ENCODE assay signal across 17 cellular contexts in the genomic region with DNA sequence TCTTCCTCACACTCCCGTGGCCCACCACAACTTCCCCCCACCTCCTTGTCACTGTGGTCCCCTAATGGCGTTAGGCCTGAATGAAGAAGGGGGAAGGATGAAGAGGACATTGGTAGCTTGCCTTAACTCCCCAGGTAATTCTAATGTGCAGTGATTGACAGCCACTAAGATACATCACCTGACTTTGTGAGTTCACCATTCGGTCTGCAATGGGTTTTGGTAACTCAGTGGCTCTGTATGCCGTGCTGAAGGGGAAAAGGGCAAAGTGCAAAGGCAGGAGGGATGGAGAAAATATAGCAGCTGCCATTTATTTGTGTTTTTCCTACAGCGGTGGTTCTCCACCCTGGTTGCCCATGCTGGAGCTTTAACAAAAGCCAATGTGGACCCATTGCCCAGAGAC. TPM values are rescaled to one million over a fixed set of nuclear protein-coding genes. Genes with fewer than 3 reads are reported as not detected.
DNase-seq lines count a peak whose midpoint lies in the region; ATAC-seq, FAIRE-seq and TF ChIP-seq lines count a peak whose summit lies in the region.
"Had no signal": no experiment of that assay in that cellular context is flagged by ENCODE, and none has a peak within 500 bp of the region (broad histone marks: within the 10 kb centered on the region; RNA-seq: fewer than 3 reads in every experiment).

No MANE protein-coding gene starts in this region.

- no peaks in the 10 kb centered on the region for H3K4me1 Mint-ChIP-seq in Calu3 (ENCODE audit: low read depth, unreplicated experiment)
- H3K4me1 Mint-ChIP-seq in activated T-cell treated with anti-CD3 and anti-CD28 coated beads, Interleukin-2, amount 50 U/mL, for 24 hours (ENCODE audit: low read depth), result peaks cover 5% of the 10 kb centered on the region

- no peak overlapping the region for H3K56ac ChIP-seq in H1 (replicated peaks; ENCODE audit: insufficient read length, low read depth, low read length)

- CTCF ChIA-PET in Calu3 (lab: Charles Lee), result no interaction called here
- CTCF ChIA-PET in H1 (lab: Charles Lee; ENCODE audit: partially characterized antibody), result interaction anchor here (0.6 to 1.3 kb wide), 3 partner anchors 12 to 85 kb away, joined by 3 read pairs; no protein-coding TSS in a partner anchor

- H3K9me3 ChIP-seq in Karpas-422 (ENCODE audit: low read length) (no peaks in the 10 kb centered on the region), H1 (ENCODE audit: insufficient read depth in 2 of 2, low read depth in 1 of 2, low read length in 1 of 2) (no peaks in the 10 kb centered on the region), lower lobe of right lung (no peaks in the 10 kb centered on the region)
- H3K9me3 ChIP-seq: BLaER1, Caco-2 had no signal

- no peak overlapping the region for H3K23ac ChIP-seq in H1 (ENCODE audit: insufficient read length)

- DNase-seq in Calu3 (no peak), Karpas-422 (peak; percentile 32), H1 (ENCODE audit: low read depth in 1 of 2, low spot score in 2 of 2) (no peak), lower lobe of right lung (no peak), GM20000 (ENCODE audit: low spot score) (no peak), ecto neural progenitor cell (ENCODE audit: low spot score) (no peak)
- DNase-seq in activated T-cell treated with anti-CD3 and anti-CD28 coated beads, Interleukin-2, amount 50 U/mL, for 24 hours, result no peak
- DNase-seq: 8988T; AML-193; CD8-positive, alpha-beta memory T cell; DMS 273 treated with DMSO at 0.1 percent for 48 hours had no signal

- H3K4me1 ChIP-seq in Karpas-422 (ENCODE audit: low read length) (no peaks in the 10 kb centered on the region), H1 (replicated peaks in 1 of 4; ENCODE audit: control insufficient read depth in 3 of 4, insufficient read depth in 4 of 4, low read length in 3 of 4) (peaks cover 0 to 5% (median 0%) of the 10 kb centered on the region in 4 experiments; a peak in 1 of 7 replicates), lower lobe of right lung (peaks cover 26% of the 10 kb centered on the region)
- H3K4me1 ChIP-seq: BLaER1, Caco-2 had no signal

- TF ChIP-seq POLR2A in H1 (IDR thresholded peaks at IDR 0.05; ENCODE audit: control extremely low read depth in 1 of 2, low read depth in 2 of 2, low read length in 2 of 2), result no peak

- no peaks in the 10 kb centered on the region for H3K23me2 ChIP-seq in H1 (ENCODE audit: low read depth, low read length)

- H3K79me2 ChIP-seq in Karpas-422 (ENCODE audit: low read length) (no peaks in the 10 kb centered on the region), H1 (ENCODE audit: control insufficient read depth in 1 of 2, insufficient read depth in 2 of 2, low read length in 2 of 2) (no peaks in the 10 kb centered on the region)

- H2BK5ac ChIP-seq in H1 (ENCODE audit: low read depth, low read length), result no peak overlapping the region

- H4K20me1 ChIP-seq in Karpas-422 (ENCODE audit: insufficient read depth, low read depth, low read length) (no peaks in the 10 kb centered on the region), H1 (replicated peaks in 1 of 2; ENCODE audit: control insufficient read depth in 1 of 2, insufficient read depth in 2 of 2, low read length in 2 of 2) (no peaks in the 10 kb centered on the region)
- H4K20me1 ChIP-seq: BLaER1 had no signal

- H2BK15ac ChIP-seq in H1 (ENCODE audit: low read length), result no peak overlapping the region

- H3K14ac ChIP-seq in H1 (ENCODE audit: insufficient read length), result no peak overlapping the region

- H3K27me3 ChIP-seq in Karpas-422 (ENCODE audit: low read length), result no peaks in the 10 kb centered on the region
- no peaks in the 10 kb centered on the region for H3K27me3 ChIP-seq in H1 (replicated peaks in 1 of 4; ENCODE audit: control insufficient read depth in 3 of 4, extremely low read depth in 1 of 4, insufficient read depth in 3 of 4, low read length in 3 of 4)
- H3K27me3 ChIP-seq in lower lobe of right lung (ENCODE audit: low read depth), result no peaks in the 10 kb centered on the region
- H3K27me3 ChIP-seq: BLaER1 had no signal

- H3K36me3 ChIP-seq in Karpas-422 (ENCODE audit: insufficient read depth, low read length) (no peaks in the 10 kb centered on the region), H1 (ENCODE audit: control insufficient read depth in 2 of 4, insufficient read depth in 4 of 4, low read length in 3 of 4) (no peaks in the 10 kb centered on the region; a peak in 1 of 8 replicates), lower lobe of right lung (no peaks in the 10 kb centered on the region)

- H3K4me2 ChIP-seq in Karpas-422 (ENCODE audit: low read depth, low read length, poor library complexity, severe bottlenecking) (no peak overlapping the region), H1 (ENCODE audit: insufficient read depth in 1 of 2, low read depth in 2 of 2, low read length in 2 of 2) (no peak overlapping the region)
- H3K4me2 ChIP-seq: BLaER1 had no signal

- WGBS in H1 (ENCODE audit: extremely low coverage in 1 of 2, insufficient coverage in 1 of 2, insufficient read length in 1 of 2, insufficient replicate concordance in 2 of 2, low coverage in 1 of 2, low lambda C conversion rate in 2 of 2, missing lambda C conversion rate in 1 of 2), 2 experiments, result 86% methylated on average over 5 of the region's 5 CpGs; no CpG with 5 or more reads in 1 of the 2 experiments

- H3K27ac ChIP-seq in Karpas-422 (ENCODE audit: low read length) (no peak overlapping the region), H1 (ENCODE audit: low read depth, low read length) (no peak overlapping the region), lower lobe of right lung (peak overlapping the region; percentile 24)
- H3K27ac ChIP-seq: BLaER1, HL-60 had no signal

- H4K8ac ChIP-seq in H1 (ENCODE audit: extremely low read depth, insufficient read depth, low read length), result no peak overlapping the region

- H3K4me3 Mint-ChIP-seq in Calu3 (ENCODE audit: low read depth, unreplicated experiment), result no peak overlapping the region
- H3K4me3 Mint-ChIP-seq in activated T-cell treated with anti-CD3 and anti-CD28 coated beads, Interleukin-2, amount 50 U/mL, for 24 hours, result no peak overlapping the region
- H3K4me3 Mint-ChIP-seq: CD8-positive, alpha-beta memory T cell had no signal

- no peak overlapping the region for H2BK20ac ChIP-seq in H1 (ENCODE audit: low read length)

- no peak overlapping the region for H2BK120ac ChIP-seq in H1 (replicated peaks; ENCODE audit: low read depth, low read length)

- TF ChIP-seq CTCF in Calu3 (IDR thresholded peaks at IDR 0.05; ENCODE audit: unreplicated experiment), result no peak
- no peak for TF ChIP-seq CTCF in H1 (IDR thresholded peaks at IDR 0.05; ENCODE audit: control extremely low read depth in 1 of 3, insufficient read depth in 1 of 3, low read depth in 1 of 3, low read length in 3 of 3)
- TF ChIP-seq CTCF in lower lobe of right lung (IDR thresholded peaks at IDR 0.05), result no peak
- no peak for TF ChIP-seq CTCF in GM20000 (IDR thresholded peaks at IDR 0.05; ENCODE audit: extremely low read depth, missing control alignments)

- no peak for TF ChIP-seq EP300 in H1 (IDR thresholded peaks at IDR 0.05; ENCODE audit: borderline replicate concordance in 1 of 2, low read depth in 2 of 2, low read length in 2 of 2)

- POLR2A ChIA-PET in H1 (lab: Charles Lee; ENCODE audit: partially characterized antibody), result interaction anchor here (0.9 kb wide), 1 partner anchor 114 kb away, joined by 3 read pairs; no protein-coding TSS in a partner anchor

- no peak overlapping the region for H4K5ac ChIP-seq in H1 (ENCODE audit: insufficient read length, low read depth, low read length)

- intact Hi-C loops in Calu3 (cut with micrococcal nuclease; ENCODE audit: unreplicated experiment) (loop anchor here (10.0 kb wide), 1 partner anchor 276 kb away; no protein-coding TSS in a partner anchor), lower lobe of right lung (cut with DNase I) (no loop called here)

- no peak overlapping the region for H2BK12ac ChIP-seq in H1 (ENCODE audit: low read depth, low read length)

- no peak for TF ChIP-seq RAD21 in H1 (IDR thresholded peaks at IDR 0.05 in 1 of 2, conservative IDR thresholded peaks at IDR 0.05 in 1 of 2; ENCODE audit: low read depth in 2 of 2, low read length in 2 of 2)

- H2AK5ac ChIP-seq in H1 (ENCODE audit: low read depth, low read length), result no peak overlapping the region; the same call in 1 of the 2 replicates

- H3K27ac Mint-ChIP-seq in Calu3 (ENCODE audit: unreplicated experiment), result peak overlapping the region; percentile 17
- H3K27ac Mint-ChIP-seq in activated T-cell treated with anti-CD3 and anti-CD28 coated beads, Interleukin-2, amount 50 U/mL, for 24 hours, result no peak overlapping the region

- no peak overlapping the region for H3K4ac ChIP-seq in H1 (replicated peaks; ENCODE audit: insufficient read length, low read depth, low read length)

- peaks cover 14% of the 10 kb centered on the region for H3K36me3 Mint-ChIP-seq in Calu3 (ENCODE audit: insufficient read depth, unreplicated experiment)
- peaks cover 16% of the 10 kb centered on the region for H3K36me3 Mint-ChIP-seq in activated T-cell treated with anti-CD3 and anti-CD28 coated beads, Interleukin-2, amount 50 U/mL, for 24 hours (ENCODE audit: low read depth)

- no peak for FAIRE-seq in H1 (lab: Jason Lieb, UNC)
- FAIRE-seq: GM12891 had no signal

- no peaks in the 10 kb centered on the region for H3K9me3 Mint-ChIP-seq in Calu3 (ENCODE audit: low read depth, unreplicated experiment)
- no peaks in the 10 kb centered on the region for H3K9me3 Mint-ChIP-seq in activated T-cell treated with anti-CD3 and anti-CD28 coated beads, Interleukin-2, amount 50 U/mL, for 24 hours
- H3K9me3 Mint-ChIP-seq: CD8-positive, alpha-beta memory T cell had no signal

- H4K91ac ChIP-seq in H1 (replicated peaks; ENCODE audit: insufficient read length, low read length), result peak overlapping the region; percentile 48

- H3K27me3 Mint-ChIP-seq in Calu3 (ENCODE audit: unreplicated experiment), result peaks cover 8% of the 10 kb centered on the region
- H3K27me3 Mint-ChIP-seq in activated T-cell treated with anti-CD3 and anti-CD28 coated beads, Interleukin-2, amount 50 U/mL, for 24 hours, result peaks cover 10% of the 10 kb centered on the region

- H3K9me2 ChIP-seq in Karpas-422 (replicated peaks; ENCODE audit: insufficient read depth, low read length), result no peaks in the 10 kb centered on the region

- no TSS peak for BruUV-seq in Calu3 (replicated peaks; lab: Mats Ljungman, UMichigan)

- no peak overlapping the region for H3K4me3 ChIP-seq in Karpas-422 (ENCODE audit: low read length)
- H3K4me3 ChIP-seq in H1 (ENCODE audit: extremely low read depth in 1 of 4, insufficient read depth in 2 of 4, low read depth in 3 of 4, low read length in 4 of 4), result no peak overlapping the region
- no peak overlapping the region for H3K4me3 ChIP-seq in lower lobe of right lung
- H3K4me3 ChIP-seq: BLaER1 had no signal

- no peak overlapping the region for H3K9ac ChIP-seq in Karpas-422 (ENCODE audit: low read length)
- H3K9ac ChIP-seq in H1 (replicated peaks in 1 of 4; ENCODE audit: extremely low read depth in 1 of 4, low read depth in 3 of 4, low read length in 3 of 4), result no peak overlapping the region
- H3K9ac ChIP-seq: BLaER1 had no signal

- H3K79me1 ChIP-seq in H1 (ENCODE audit: low read depth, low read length), result no peaks in the 10 kb centered on the region

- H2AFZ ChIP-seq in Karpas-422 (ENCODE audit: low read length), result no peak overlapping the region
- no peak overlapping the region for H2AFZ ChIP-seq in H1 (ENCODE audit: low read length)

- ATAC-seq in lower lobe of right lung, result no peak

- H3K18ac ChIP-seq in H1 (ENCODE audit: extremely low read depth, low read length), result no peak overlapping the region

RNA-seq across cellular contexts. Expression of a gene that starts 42.2 kb away (rescaled TPM):
- total RNA-seq in Calu3 (2022), result 1.4 and 1.6 TPM in 2 replicates
- total RNA-seq in Karpas-422 (2014; rRNA removed; shearing (Covaris generic); ENCODE audit: low replicate concordance), result not detected in 2 replicates
- total RNA-seq in H1 (2021; fragmentation: NEBNext Ultra II Directional; extraction: Animal tissue kit (Norgen Biotek cat#: 25700)), result not detected in 2 replicates
- polyA plus RNA-seq in H1 (2011; rRNA removed), result 0.02 TPM in 1 of 2 replicates, not detected in the other
- not detected for polyA plus RNA-seq in H1 (2011; cell fraction: cytosol; rRNA removed)
- not detected for polyA plus RNA-seq in H1 (2011; cell fraction: nucleus; rRNA removed)
- polyA plus RNA-seq in H1 (2012, experiment 1 of 2), result not detected in 4 replicates
- not detected for polyA plus RNA-seq in H1 (2012, experiment 2 of 2)
- not detected for polyA plus RNA-seq in H1 (2013, experiment 1 of 2)
- polyA plus RNA-seq in H1 (2013, experiment 2 of 2), result not detected
- polyA minus RNA-seq in H1 (2011; rRNA and poly(A)+ RNA removed), result 0.06 TPM in 1 of 2 replicates, not detected in the other
- polyA minus RNA-seq in H1 (2011; cell fraction: cytosol; rRNA and poly(A)+ RNA removed), result not detected
- polyA minus RNA-seq in H1 (2011; cell fraction: nucleus; rRNA and poly(A)+ RNA removed), result not detected
- not detected for total RNA-seq in lower lobe of right lung
- total RNA-seq: Caco-2; CD8-positive, alpha-beta memory T cell; Daoy; H4 had no signal
- polyA plus RNA-seq: CD8-positive, alpha-beta memory T cell had no signal

RNA-seq across cellular contexts. Expression of a gene that starts 42.3 kb away (rescaled TPM):
- total RNA-seq in Calu3 (2022) (0.66 and 1.0 TPM in 2 replicates), lower lobe of right lung (not detected)
- total RNA-seq in Karpas-422 (2014; rRNA removed; shearing (Covaris generic); ENCODE audit: low replicate concordance), result not detected in 2 replicates
- total RNA-seq in H1 (2021; fragmentation: NEBNext Ultra II Directional; extraction: Animal tissue kit (Norgen Biotek cat#: 25700)), result not detected in 2 replicates
- not detected in 2 replicates for polyA plus RNA-seq in H1 (2011; rRNA removed)
- 0.06 TPM for polyA plus RNA-seq in H1 (2011; cell fraction: cytosol; rRNA removed)
- not detected for polyA plus RNA-seq in H1 (2011; cell fraction: nucleus; rRNA removed)
- polyA plus RNA-seq in H1 (2012, experiment 1 of 2), result not detected in 4 replicates
- polyA plus RNA-seq in H1 (2012, experiment 2 of 2), result not detected
- polyA plus RNA-seq in H1 (2013, experiment 1 of 2), result 0.02 TPM
- not detected for polyA plus RNA-seq in H1 (2013, experiment 2 of 2)
- polyA minus RNA-seq in H1 (2011; rRNA and poly(A)+ RNA removed), result not detected in 2 replicates
- not detected for polyA minus RNA-seq in H1 (2011; cell fraction: cytosol; rRNA and poly(A)+ RNA removed)
- not detected for polyA minus RNA-seq in H1 (2011; cell fraction: nucleus; rRNA and poly(A)+ RNA removed)
- total RNA-seq: Caco-2; CD8-positive, alpha-beta memory T cell; Daoy; H4 had no signal
- polyA plus RNA-seq: CD8-positive, alpha-beta memory T cell had no signal
